ENCODE assay signal across 8 cellular contexts in genomic region chr14:91317381-91318313, GRCh38.
DNase-seq lines count a peak whose midpoint lies in the region; ATAC-seq, FAIRE-seq and TF ChIP-seq lines count a peak whose summit lies in the region.

No MANE protein-coding gene starts in this region.

- CTCF ChIA-PET in GM12878 (lab: Yijun Ruan, JAX) = interaction anchor here (0.6 to 13.6 kb wide), 4 partner anchors 31 to 899 kb away, joined by 3 to 242 read pairs (median 4); partner anchors contain the start of gene CCDC88C

- no peaks in the 10 kb centered on the region for H3K27me3 Mint-ChIP-seq in memory B cell

- H3K9ac ChIP-seq in GM12878 (ENCODE audit: control insufficient read depth, insufficient read depth, low read length) (no peak overlapping the region), subcutaneous abdominal adipose tissue (ENCODE audit: low read length in 5 of 5) (peak overlapping the region in 1 of 5 donors; percentile 7)

- H3K4me2 ChIP-seq in GM12878 (ENCODE audit: control insufficient read depth, insufficient read depth) = peak overlapping the region; percentile 30; the same call in 1 of the 2 replicates

- RAD21 ChIA-PET in GM12878 (lab: Charles Lee; ENCODE audit: unreplicated experiment) = interaction anchor here (1.1 to 2.0 kb wide), 4 partner anchors 97 to 187 kb away, joined by 3 to 8 read pairs (median 6); no protein-coding TSS in a partner anchor

- peak; percentile 44 for ATAC-seq in HG03439 (IDR thresholded peaks at IDR 0.05; ENCODE audit: unreplicated experiment)
- ATAC-seq in GM12878 = peak; percentile 22
- peak; percentile 7 for ATAC-seq in memory B cell (ENCODE audit: low read depth)
- no peak for ATAC-seq in HG02642 (IDR thresholded peaks at IDR 0.05; ENCODE audit: poor library complexity, unreplicated experiment)

- H3K36me3 ChIP-seq in GM12878 (ENCODE audit: control insufficient read depth in 2 of 2, insufficient read depth in 2 of 2, low read length in 1 of 2) (peaks cover 49 to 63% of the 10 kb centered on the region in 2 experiments), subcutaneous abdominal adipose tissue (ENCODE audit: control insufficient read depth in 5 of 5, insufficient read depth in 5 of 5, low read length in 5 of 5) (peaks cover 0 to 47% (median 34%) of the 10 kb centered on the region in 5 donors)

- 0 out of 6 replicates have a peak, but pooled peaks of 1 of the 3 experiments have one; percentile 11 for TF ChIP-seq CTCF in GM12878 (IDR thresholded peaks at IDR 0.05 in 2 of 3, conservative IDR thresholded peaks at IDR 0.05 in 1 of 3; ENCODE audit: control insufficient read depth in 2 of 3, extremely low read depth in 1 of 3, insufficient read depth in 1 of 3, low read depth in 3 of 3, low read length in 3 of 3)

- H3K4me1 Mint-ChIP-seq in memory B cell = peaks cover 51% of the 10 kb centered on the region

- WGBS in GM12878 (ENCODE audit: insufficient coverage, insufficient replicate concordance, low lambda C conversion rate, missing lambda C conversion rate) = 28% methylated on average over 22 of the region's 22 CpGs

- H2AFZ ChIP-seq in GM12878 (ENCODE audit: control insufficient read depth, low read depth, low read length) = no peak overlapping the region; the same call in 1 of the 2 replicates

- peak; percentile 78 for DNase-seq in T-helper 9 cell
- no peak for DNase-seq in GM12878 (ENCODE audit: low read depth, low spot score)
- DNase-seq in memory B cell (ENCODE audit: low spot score in 2 of 2) = peak in 1 of 2 donors; percentile 31
- DNase-seq in SK-N-DZ (ENCODE audit: low spot score) = no peak
- no peak for DNase-seq in NCI-H748 treated with DMSO at 0.1 percent for 48 hours (lab: John Stamatoyannopoulos, UW)

- no TSS peak for BruUV-seq in GM12878 (replicated peaks; lab: Mats Ljungman, UMichigan)

- no peak for TF ChIP-seq EP300 in GM12878 (IDR thresholded peaks at IDR 0.05; ENCODE audit: borderline replicate concordance in 1 of 2, control insufficient read depth in 1 of 2, low read depth in 2 of 2, low read length in 2 of 2)

- peaks cover 16% of the 10 kb centered on the region for H3K79me2 ChIP-seq in GM12878 (ENCODE audit: control insufficient read depth, insufficient read depth, low read length)

- intact Hi-C loops in GM12878 (cut with micrococcal nuclease; ENCODE audit: unreplicated experiment) = no loop called here

- H3K27me3 ChIP-seq in GM12878 (replicated peaks in 1 of 2; ENCODE audit: control insufficient read depth in 2 of 2, insufficient read depth in 2 of 2, low read length in 1 of 2) (no peaks in the 10 kb centered on the region), subcutaneous abdominal adipose tissue (ENCODE audit: control insufficient read depth in 5 of 5, insufficient read depth in 4 of 5, low read length in 5 of 5) (no peaks in the 10 kb centered on the region)

- peaks cover 38% of the 10 kb centered on the region for H3K36me3 Mint-ChIP-seq in memory B cell

- SMC1A ChIA-PET in GM12878 (lab: Charles Lee; ENCODE audit: uncharacterized antibody, unreplicated experiment) = interaction anchor here (0.7 to 11.1 kb wide), 5 partner anchors 33 to 140 kb away, joined by 3 to 210 read pairs (median 4); partner anchors contain the start of gene CCDC88C

- peak; percentile 57 for TF ChIP-seq POLR2A in GM12878 (IDR thresholded peaks at IDR 0.05; ENCODE audit: low read depth, low read length)

- H3K4me3 ChIP-seq in GM12878 = no peak overlapping the region
- peak overlapping the region in 1 of 5 donors; percentile 32 for H3K4me3 ChIP-seq in subcutaneous abdominal adipose tissue (ENCODE audit: low read depth in 1 of 5, low read length in 5 of 5)

- H3K27ac ChIP-seq in GM12878 (ENCODE audit: control insufficient read depth, insufficient read depth) = peak overlapping the region; percentile 80
- peak overlapping the region; percentile 23 for H3K27ac ChIP-seq in subcutaneous abdominal adipose tissue (ENCODE audit: low read depth, low read length)

- no peaks in the 10 kb centered on the region for H3K9me3 Mint-ChIP-seq in memory B cell

- TF ChIP-seq RAD21 in GM12878 (IDR thresholded peaks at IDR 0.05; ENCODE audit: insufficient read depth, low read depth, low read length) = no peak

- in situ Hi-C loops in GM12878 (cut with MboI) = loop anchor here (5.0 kb wide), 1 partner anchor 105 kb away; no protein-coding TSS in a partner anchor

- H3K27ac Mint-ChIP-seq in memory B cell = peak overlapping the region; percentile 95

- POLR2A ChIA-PET in GM12878 (lab: Charles Lee) = interaction anchor here (1.5 kb wide), 1 partner anchor 98 kb away, joined by 8 read pairs; no protein-coding TSS in a partner anchor

- no peak for FAIRE-seq in GM12878 (lab: Jason Lieb, UNC)

- H3K4me3 Mint-ChIP-seq in memory B cell = peak overlapping the region; percentile 59

- H4K20me1 ChIP-seq in GM12878 (ENCODE audit: control insufficient read depth, insufficient read depth) = no peaks in the 10 kb centered on the region

- H3K4me1 ChIP-seq in GM12878 (ENCODE audit: control insufficient read depth, insufficient read depth, low read length) = peaks cover 47% of the 10 kb centered on the region
- H3K4me1 ChIP-seq in subcutaneous abdominal adipose tissue (ENCODE audit: control insufficient read depth in 5 of 5, insufficient read depth in 5 of 5, low read length in 5 of 5) = peaks cover 4 to 49% (median 14%) of the 10 kb centered on the region in 5 donors

- no peaks in the 10 kb centered on the region for H3K9me3 ChIP-seq in GM12878 (replicated peaks; ENCODE audit: control insufficient read depth, insufficient read depth, low read length)
- H3K9me3 ChIP-seq in subcutaneous abdominal adipose tissue (ENCODE audit: control insufficient read depth in 5 of 5, low read length in 5 of 5) = no peaks in the 10 kb centered on the region

TF ChIP-seq in GM12878, 131 proteins besides CTCF, POLR2A, EP300 and RAD21:
- TF ChIP-seq EGR1 (IDR thresholded peaks at IDR 0.05; ENCODE audit: borderline replicate concordance in 1 of 2, low read depth in 2 of 2, low read length in 2 of 2) (peak in 1 of 2 experiments; percentile 29; a peak in 1 of 3 replicates), MLLT1 (IDR thresholded peaks at IDR 0.05) (no peak), ZNF592 (IDR thresholded peaks at IDR 0.05) (no peak), CBFB (IDR thresholded peaks at IDR 0.05; ENCODE audit: low read depth) (no peak), RB1 (IDR thresholded peaks at IDR 0.05; ENCODE audit: borderline replicate concordance) (no peak), TAF1 (IDR thresholded peaks at IDR 0.05; ENCODE audit: borderline replicate concordance, low read depth, low read length) (no peak), CBX3 (IDR thresholded peaks at IDR 0.05; ENCODE audit: borderline replicate concordance, low read depth) (no peak), DPF2 (IDR thresholded peaks at IDR 0.05) (0 out of 2 replicates have a peak, but pooled peaks have one; percentile 30), RUNX3 (IDR thresholded peaks at IDR 0.05; ENCODE audit: low read length) (peak; percentile 29; the same call in 1 of the 2 replicates), SPI1 (IDR thresholded peaks at IDR 0.05; ENCODE audit: borderline replicate concordance, insufficient read depth, low read depth, low read length) (peak; percentile 53; the same call in 1 of the 2 replicates), EED (IDR thresholded peaks at IDR 0.05; ENCODE audit: low read depth) (0 out of 2 replicates have a peak, but pooled peaks have one; percentile 26)
